ENCODE assay signal across 10 cellular contexts in genomic region chr19:32694851-32695250, GRCh38. TPM values are rescaled to one million over a fixed set of nuclear protein-coding genes. Genes with fewer than 3 reads are reported as not detected.
DNase-seq lines count a peak whose midpoint lies in the region; ATAC-seq and TF ChIP-seq lines count a peak whose summit lies in the region.
"Not testable (repeated sequence)": the region's sequence is repeated elsewhere in the genome, so short reads cannot be mapped to it uniquely, and the experiment has no call there.
"Had no signal": no experiment of that assay in that cellular context is flagged by ENCODE, and none has a peak within 500 bp of the region (broad histone marks: within the 10 kb centered on the region; RNA-seq: fewer than 3 reads in every experiment).

No MANE protein-coding gene starts in this region.

- H4K20me1 ChIP-seq in BLaER1 = peaks cover 64% of the 10 kb centered on the region
- not testable (repeated sequence) for H4K20me1 ChIP-seq in PC-3 (ENCODE audit: low read length)

- intact Hi-C loops in PC-3 (cut with micrococcal nuclease) = loop anchor here (5.0 kb wide), 2 partner anchors 232 to 277 kb away; partner anchors contain the start of genes CEP89 and FAAP24
- intact Hi-C loops in activated CD4-positive, alpha-beta T cell treated with anti-CD3 and anti-CD28 coated beads for 36 hours (cut with DNase I, micrococcal nuclease) = loop anchor here (5.0 kb wide), 7 partner anchors 98 to 1477 kb away; partner anchors contain the start of genes CEP89 (in 1 of the 2), FAAP24 (in 1 of the 2), LSM14A (in 1 of the 2) and PDCD5 (in 1 of the 2)
- intact Hi-C loops in natural killer cell (cut with micrococcal nuclease) = not testable (repeated sequence)

- H3K4me3 ChIP-seq in BLaER1; HEK293 (ENCODE audit: low read depth, low read length): not testable (repeated sequence)
- H3K4me3 ChIP-seq in PC-3 (ENCODE audit: low read length) = peak overlapping the region; percentile 90; the same call in 1 of the 2 replicates

- TF ChIP-seq CTCF in HEK293 (tag by site-specific recombination; IDR thresholded peaks at IDR 0.05); PC-3 (conservative IDR thresholded peaks at IDR 0.05; ENCODE audit: low read depth, low read length); natural killer cell (IDR thresholded peaks at IDR 0.05): not testable (repeated sequence)

- not testable (repeated sequence) for BruUV-seq in PC-3 (replicated peaks; lab: Mats Ljungman, UMichigan)

- DNase-seq in PC-3; activated CD4-positive, alpha-beta T cell treated with anti-CD3 and anti-CD28 coated beads for 36 hours; effector memory CD8-positive, alpha-beta T cell; natural killer cell: not testable (repeated sequence)

- H3K9ac ChIP-seq in BLaER1; PC-3 (ENCODE audit: low read length): not testable (repeated sequence)

- H3K9me2 ChIP-seq in PC-3 (replicated peaks; ENCODE audit: low read length) = not testable (repeated sequence)

- H3K36me3 Mint-ChIP-seq in activated CD4-positive, alpha-beta T cell treated with anti-CD3 and anti-CD28 coated beads for 36 hours (ENCODE audit: low read depth) = peaks cover 64% of the 10 kb centered on the region
- peaks cover 40% of the 10 kb centered on the region for H3K36me3 Mint-ChIP-seq in activated naive CD4-positive, alpha-beta T cell treated with anti-CD3 and anti-CD28 coated beads, Interleukin-2, amount 50 U/mL, for 24 hours
- H3K36me3 Mint-ChIP-seq in effector memory CD8-positive, alpha-beta T cell (ENCODE audit: insufficient read depth) = peaks cover 35% of the 10 kb centered on the region
- H3K36me3 Mint-ChIP-seq in natural killer cell = not testable (repeated sequence)
- peaks cover 65% of the 10 kb centered on the region for H3K36me3 Mint-ChIP-seq in stimulated activated naive CD8-positive, alpha-beta T cell treated with anti-CD3 and anti-CD28 coated beads, Interleukin-15, Interleukin-2, amounts not matched to agents 100 ng/mL and 50 ng/mL, for 24 hours (ENCODE audit: low read depth)

- not testable (repeated sequence) for H3K27me3 ChIP-seq in BLaER1; PC-3 (ENCODE audit: low read length)

- H3K9me3 Mint-ChIP-seq in activated CD4-positive, alpha-beta T cell treated with anti-CD3 and anti-CD28 coated beads for 36 hours (ENCODE audit: low read depth); activated naive CD4-positive, alpha-beta T cell treated with anti-CD3 and anti-CD28 coated beads, Interleukin-2, amount 50 U/mL, for 24 hours; effector memory CD8-positive, alpha-beta T cell; natural killer cell; stimulated activated naive CD8-positive, alpha-beta T cell treated with anti-CD3 and anti-CD28 coated beads, Interleukin-15, Interleukin-2, amounts not matched to agents 100 ng/mL and 50 ng/mL, for 24 hours: not testable (repeated sequence)

- not testable (repeated sequence) for ATAC-seq in PC-3; activated CD4-positive, alpha-beta T cell treated with anti-CD3 and anti-CD28 coated beads for 36 hours; effector memory CD8-positive, alpha-beta T cell (replicated peaks); natural killer cell

- peaks cover 69% of the 10 kb centered on the region for H3K9me3 ChIP-seq in BLaER1
- not testable (repeated sequence) for H3K9me3 ChIP-seq in HEK293 (ENCODE audit: control insufficient read depth, insufficient read depth, low read depth, low read length); PC-3 (ENCODE audit: low read length)

- H3K27me3 Mint-ChIP-seq in activated CD4-positive, alpha-beta T cell treated with anti-CD3 and anti-CD28 coated beads for 36 hours; activated naive CD4-positive, alpha-beta T cell treated with anti-CD3 and anti-CD28 coated beads, Interleukin-2, amount 50 U/mL, for 24 hours; effector memory CD8-positive, alpha-beta T cell; natural killer cell (ENCODE audit: low read depth in 2 of 2); stimulated activated naive CD8-positive, alpha-beta T cell treated with anti-CD3 and anti-CD28 coated beads, Interleukin-15, Interleukin-2, amounts not matched to agents 100 ng/mL and 50 ng/mL, for 24 hours: not testable (repeated sequence)

- H3K4me3 Mint-ChIP-seq in activated CD4-positive, alpha-beta T cell treated with anti-CD3 and anti-CD28 coated beads for 36 hours = peak overlapping the region; percentile 83
- peak overlapping the region; percentile 92 for H3K4me3 Mint-ChIP-seq in activated naive CD4-positive, alpha-beta T cell treated with anti-CD3 and anti-CD28 coated beads, Interleukin-2, amount 50 U/mL, for 24 hours
- H3K4me3 Mint-ChIP-seq in effector memory CD8-positive, alpha-beta T cell = peak overlapping the region; percentile 91 to 95
- H3K4me3 Mint-ChIP-seq in natural killer cell = peak overlapping the region; percentile 94
- peak overlapping the region; percentile 94 for H3K4me3 Mint-ChIP-seq in stimulated activated naive CD8-positive, alpha-beta T cell treated with anti-CD3 and anti-CD28 coated beads, Interleukin-15, Interleukin-2, amounts not matched to agents 100 ng/mL and 50 ng/mL, for 24 hours

- H3K27ac ChIP-seq in BLaER1; HEK293 (ENCODE audit: extremely low read depth, low read depth, low read length); PC-3 (ENCODE audit: low read length): not testable (repeated sequence)

- H3K4me1 Mint-ChIP-seq in activated CD4-positive, alpha-beta T cell treated with anti-CD3 and anti-CD28 coated beads for 36 hours = peaks cover 64% of the 10 kb centered on the region
- H3K4me1 Mint-ChIP-seq in activated naive CD4-positive, alpha-beta T cell treated with anti-CD3 and anti-CD28 coated beads, Interleukin-2, amount 50 U/mL, for 24 hours = peaks cover 66% of the 10 kb centered on the region
- peaks cover 55 to 69% of the 10 kb centered on the region in 2 donors for H3K4me1 Mint-ChIP-seq in effector memory CD8-positive, alpha-beta T cell (ENCODE audit: low read depth in 2 of 2)
- peaks cover 71 to 74% of the 10 kb centered on the region in 2 donors for H3K4me1 Mint-ChIP-seq in natural killer cell
- H3K4me1 Mint-ChIP-seq in stimulated activated naive CD8-positive, alpha-beta T cell treated with anti-CD3 and anti-CD28 coated beads, Interleukin-15, Interleukin-2, amounts not matched to agents 100 ng/mL and 50 ng/mL, for 24 hours (ENCODE audit: low read depth) = peaks cover 74% of the 10 kb centered on the region

- CTCF ChIA-PET in HEK293 (lab: Yijun Ruan, JAX); PC-3 (lab: Charles Lee): not testable (repeated sequence)
- CTCF ChIA-PET in activated CD4-positive, alpha-beta T cell treated with anti-CD3 and anti-CD28 coated beads for 36 hours (lab: Charles Lee) = interaction anchor here (0.6 kb wide), 1 partner anchor 311 kb away, joined by 3 read pairs; no protein-coding TSS in a partner anchor

- POLR2A ChIA-PET in HEK293 (lab: Yijun Ruan, JAX); PC-3 (lab: Charles Lee; ENCODE audit: unreplicated experiment); activated CD4-positive, alpha-beta T cell treated with anti-CD3 and anti-CD28 coated beads for 36 hours (lab: Charles Lee): not testable (repeated sequence)

- H3F3A ChIP-seq in PC-3 (ENCODE audit: low read length, unreplicated experiment) = not testable (repeated sequence)

- H3K4me1 ChIP-seq in BLaER1 (peaks cover 38% of the 10 kb centered on the region), HEK293 (ENCODE audit: control insufficient read depth, insufficient read depth, low read length) (peaks cover 23% of the 10 kb centered on the region), PC-3 (ENCODE audit: insufficient read depth, low read length) (peaks cover 18% of the 10 kb centered on the region)

- peaks cover 80% of the 10 kb centered on the region for H3K79me2 ChIP-seq in PC-3 (ENCODE audit: low read length)

- H2AFZ ChIP-seq in PC-3 (ENCODE audit: low read length) = not testable (repeated sequence)

- H3K36me3 ChIP-seq in BLaER1 (peaks cover 66% of the 10 kb centered on the region), HEK293 (ENCODE audit: control insufficient read depth in 2 of 2, insufficient read depth in 1 of 2, low read length in 2 of 2) (peaks cover 27 to 68% of the 10 kb centered on the region in 2 experiments)
- not testable (repeated sequence) for H3K36me3 ChIP-seq in PC-3 (ENCODE audit: low read depth, low read length)

- H3K4me2 ChIP-seq in BLaER1 = peak overlapping the region; percentile 97
- peak overlapping the region; percentile 99; the same call in 1 of the 2 replicates for H3K4me2 ChIP-seq in PC-3 (ENCODE audit: low read length)

- not testable (repeated sequence) for H3K27ac Mint-ChIP-seq in activated CD4-positive, alpha-beta T cell treated with anti-CD3 and anti-CD28 coated beads for 36 hours; activated naive CD4-positive, alpha-beta T cell treated with anti-CD3 and anti-CD28 coated beads, Interleukin-2, amount 50 U/mL, for 24 hours; stimulated activated naive CD8-positive, alpha-beta T cell treated with anti-CD3 and anti-CD28 coated beads, Interleukin-15, Interleukin-2, amounts not matched to agents 100 ng/mL and 50 ng/mL, for 24 hours
- peak overlapping the region; percentile 88 to 90 for H3K27ac Mint-ChIP-seq in effector memory CD8-positive, alpha-beta T cell
- peak overlapping the region; percentile 88 to 90 for H3K27ac Mint-ChIP-seq in natural killer cell

TF ChIP-seq in HEK293, 187 proteins besides CTCF, POLR2A, EP300 and RAD21 (continues in another document):
- TF ChIP-seq ZNF664 (tag by site-specific recombination; IDR thresholded peaks at IDR 0.05) (peak; percentile 51; the same call in 1 of the 2 replicates), SCRT2 (tag by site-specific recombination; IDR thresholded peaks at IDR 0.05) (peak; percentile 83)

RNA-seq across cellular contexts. Expression of gene NUDT19, which starts 3.2 kb away (rescaled TPM):
- total RNA-seq in PC-3 (2014; rRNA removed) = 13.3 TPM in 2 replicates
- 10 to 100 TPM; 14.7 to 17.7 TPM for total RNA-seq in activated CD4-positive, alpha-beta T cell treated with anti-CD3 and anti-CD28 coated beads for 36 hours
- total RNA-seq in natural killer cell = 1 to 10 TPM; 6.4 to 9.6 (median 8.2) TPM

RNA-seq across cellular contexts. Expression of gene RGS9BP, which starts 19.2 kb away (rescaled TPM):
- 1.3 and 1.6 TPM in 2 replicates for total RNA-seq in PC-3 (2014; rRNA removed)
- under 1 TPM; 0.05 to 0.07 TPM for total RNA-seq in activated CD4-positive, alpha-beta T cell treated with anti-CD3 and anti-CD28 coated beads for 36 hours
- under 1 TPM; 0.12 to 0.41 (median 0.40) TPM for total RNA-seq in natural killer cell

RNA-seq across cellular contexts. Expression of gene ANKRD27, which starts 19.9 kb away (rescaled TPM):
- total RNA-seq in PC-3 (2014; rRNA removed) (14.3 and 17.0 TPM in 2 replicates), natural killer cell (10 to 100 TPM; 35.8 to 47.1 (median 40.8) TPM)
- 10 to 100 TPM; 36.6 to 37.0 TPM for total RNA-seq in activated CD4-positive, alpha-beta T cell treated with anti-CD3 and anti-CD28 coated beads for 36 hours

RNA-seq across cellular contexts. Expression of gene TDRD12, which starts 24.7 kb away (rescaled TPM):
- total RNA-seq in PC-3 (2014; rRNA removed) (0.23 TPM in 1 of 2 replicates, not detected in the other), natural killer cell (under 1 TPM in 2 of 3 donors, not detected in 1; 0.13 to 0.45 TPM)
- under 1 TPM; 0.12 to 0.23 TPM for total RNA-seq in activated CD4-positive, alpha-beta T cell treated with anti-CD3 and anti-CD28 coated beads for 36 hours
- total RNA-seq: astrocyte, left ventricle myocardium superior had no signal
